37 cellular contexts compared by ENCODE assay signal in genomic region chr22:45231293-45231692, GRCh38. TPM values are rescaled to one million over a fixed set of nuclear protein-coding genes. Genes with fewer than 3 reads are reported as not detected.
DNase-seq lines count a peak whose midpoint lies in the region; ATAC-seq, FAIRE-seq and TF ChIP-seq lines count a peak whose summit lies in the region.
"Had no signal": no experiment of that assay in that cellular context is flagged by ENCODE, and none has a peak within 500 bp of the region (broad histone marks: within the 10 kb centered on the region; RNA-seq: fewer than 3 reads in every experiment).

No MANE protein-coding gene starts in this region.

- POLR2A ChIA-PET in MCF 10A (lab: Yijun Ruan, JAX) = interaction anchor here (0.6 to 2.9 kb wide), 6 partner anchors 8 to 211 kb away, joined by 3 to 9 read pairs (median 4); partner anchors contain the start of gene NUP50

- peak overlapping the region; percentile 68 for H3K27ac Mint-ChIP-seq in MCF 10A (ENCODE audit: low read depth, unreplicated experiment)
- H3K27ac Mint-ChIP-seq: activated naive CD8-positive, alpha-beta T cell treated with anti-CD3 and anti-CD28 coated beads, Interleukin-2, amount 10 ng/mL, durations not matched to agents 7 days and 5 days had no signal

- TF ChIP-seq CTCF in MCF 10A (IDR thresholded peaks at IDR 0.05; ENCODE audit: unreplicated experiment) = no peak
- TF ChIP-seq CTCF in breast epithelium (IDR thresholded peaks at IDR 0.05) = no peak
- no peak for TF ChIP-seq CTCF in bronchial epithelial cell (IDR thresholded peaks at IDR 0.05; ENCODE audit: insufficient read depth, low read length, severe bottlenecking)
- TF ChIP-seq CTCF in neutrophil (IDR thresholded peaks at IDR 0.05) = no peak

- no peaks in the 10 kb centered on the region for H3K9me3 Mint-ChIP-seq in MCF 10A (ENCODE audit: unreplicated experiment)
- H3K9me3 Mint-ChIP-seq: activated naive CD8-positive, alpha-beta T cell treated with anti-CD3 and anti-CD28 coated beads, Interleukin-2, amount 10 ng/mL, durations not matched to agents 7 days and 5 days; activated T-cell treated with anti-CD3 and anti-CD28 coated beads, Interleukin-2, amount 50 U/mL, for 4 hours; naive B cell had no signal

- BruUV-seq in MCF 10A (replicated peaks; lab: Mats Ljungman, UMichigan) = no TSS peak

- H3K4me3 Mint-ChIP-seq in MCF 10A (ENCODE audit: unreplicated experiment) = no peak overlapping the region
- H3K4me3 Mint-ChIP-seq: activated naive CD8-positive, alpha-beta T cell treated with anti-CD3 and anti-CD28 coated beads, Interleukin-2, amount 10 ng/mL, durations not matched to agents 7 days and 5 days; activated T-cell treated with anti-CD3 and anti-CD28 coated beads, Interleukin-2, amount 50 U/mL, for 4 hours had no signal

- H3K27me3 Mint-ChIP-seq in MCF 10A (ENCODE audit: insufficient read depth, unreplicated experiment) = no peaks in the 10 kb centered on the region
- H3K27me3 Mint-ChIP-seq: activated naive CD8-positive, alpha-beta T cell treated with anti-CD3 and anti-CD28 coated beads, Interleukin-2, amount 10 ng/mL, durations not matched to agents 7 days and 5 days; naive B cell had no signal

- no peak for ATAC-seq in HG03354 (IDR thresholded peaks at IDR 0.05; ENCODE audit: poor library complexity, severe bottlenecking, unreplicated experiment)
- ATAC-seq: activated T-cell treated with anti-CD3 and anti-CD28 coated beads, Interleukin-2, amount 50 U/mL, for 4 hours; heart right ventricle; psoas muscle; sciatic nerve had no signal

- CTCF ChIA-PET in MCF 10A (lab: Yijun Ruan, JAX) = no interaction called here

- no peaks in the 10 kb centered on the region for H3K36me3 ChIP-seq in breast epithelium
- H3K36me3 ChIP-seq in bronchial epithelial cell (ENCODE audit: control insufficient read depth, insufficient read depth, low read length) = peaks cover 13% of the 10 kb centered on the region
- no peaks in the 10 kb centered on the region for H3K36me3 ChIP-seq in neutrophil

- H3K4me1 Mint-ChIP-seq in MCF 10A (ENCODE audit: insufficient read depth, unreplicated experiment) = peaks cover 23% of the 10 kb centered on the region

- no peaks in the 10 kb centered on the region for H3K36me3 Mint-ChIP-seq in MCF 10A (ENCODE audit: insufficient read depth, unreplicated experiment)
- H3K36me3 Mint-ChIP-seq: activated naive CD8-positive, alpha-beta T cell treated with anti-CD3 and anti-CD28 coated beads, Interleukin-2, amount 10 ng/mL, durations not matched to agents 7 days and 5 days; naive B cell had no signal

- H3K9me3 ChIP-seq in breast epithelium (no peaks in the 10 kb centered on the region), neutrophil (no peaks in the 10 kb centered on the region)
- H3K9me3 ChIP-seq: esophagus muscularis mucosa, heart right ventricle, psoas muscle, SK-N-SH had no signal

- intact Hi-C loops in MCF 10A (cut with micrococcal nuclease) = no loop called here
- intact Hi-C loops in breast epithelium (cut with DNase I; ENCODE audit: low total_unique reads) = loop anchor here (10.0 kb wide), 1 partner anchor 66 kb away; the partner anchor contains the start of gene NUP50

- H3K27me3 ChIP-seq in breast epithelium = no peaks in the 10 kb centered on the region
- no peaks in the 10 kb centered on the region for H3K27me3 ChIP-seq in bronchial epithelial cell (ENCODE audit: control insufficient read depth, insufficient read depth, low read length)
- no peaks in the 10 kb centered on the region for H3K27me3 ChIP-seq in neutrophil
- H3K27me3 ChIP-seq: esophagus muscularis mucosa, heart right ventricle had no signal

- no peak for TF ChIP-seq POLR2A in breast epithelium (IDR thresholded peaks at IDR 0.05)

- no peak for FAIRE-seq in bronchial epithelial cell (lab: Jason Lieb, UNC)
- FAIRE-seq: A204.1, H54, kidney had no signal

- H3K27ac ChIP-seq in breast epithelium (peak overlapping the region in 1 of 2 donors; percentile 45), neutrophil (peak overlapping the region; percentile 83)
- H3K27ac ChIP-seq: esophagus muscularis mucosa, KMS-11, psoas muscle had no signal

- DNase-seq in MCF 10A (ENCODE audit: unreplicated experiment) (peak; percentile 54), breast epithelium (ENCODE audit: low spot score in 2 of 2) (no peak), bronchial epithelial cell (ENCODE audit: low read depth) (peak; percentile 90), nucleus accumbens (lab: John Stamatoyannopoulos, UW) (no peak), SK-N-DZ (ENCODE audit: low spot score) (no peak), glomerular visceral epithelial cell (ENCODE audit: extremely low spot score) (no peak)
- DNase-seq: activated CD4-positive, alpha-beta T cell treated with anti-CD3 and anti-CD28 coated beads, Interleukin-2, amount 50 U/mL, for 1 hour; activated CD4-positive, CD25-positive, alpha-beta regulatory T cell; activated gamma-delta T cell treated with Interleukin-2 at 50 U/mL for 16 hours; activated naive CD8-positive, alpha-beta T cell treated with anti-CD3 and anti-CD28 coated beads, Interleukin-2, amount 10 ng/mL, durations not matched to agents 7 days and 5 days; activated T-cell treated with anti-CD3 and anti-CD28 coated beads, Interleukin-2, amount 50 U/mL, for 4 hours; AML-193; aorta; caudate nucleus; cortex of kidney; foreskin melanocyte; heart right ventricle; kidney; midbrain; MM.1S; naive B cell; NCI-H1436 treated with DMSO at 0.1 percent for 48 hours; NCI-H2107; NCI-H446 treated with DMSO at 0.1 percent for 48 hours; OCI-M1; SK-N-SH; stimulated activated CD4-positive, alpha-beta T cell treated with anti-CD3 and anti-CD28 coated beads, Interleukin-4, amount 100 ng/mL, for 4 hours had no signal

- H3K4me3 ChIP-seq in breast epithelium (no peak overlapping the region), bronchial epithelial cell (ENCODE audit: low read depth, low read length) (no peak overlapping the region), neutrophil (ENCODE audit: low read depth in 1 of 2, low read length in 1 of 2) (no peak overlapping the region)
- H3K4me3 ChIP-seq: esophagus muscularis mucosa, heart right ventricle, psoas muscle had no signal

- peaks cover 0 to 3% of the 10 kb centered on the region in 2 donors for H3K4me1 ChIP-seq in breast epithelium
- peaks cover 81 to 85% of the 10 kb centered on the region in 2 experiments for H3K4me1 ChIP-seq in neutrophil (ENCODE audit: control insufficient read depth in 1 of 2, insufficient read depth in 1 of 2, low read depth in 1 of 2, low read length in 1 of 2)
- H3K4me1 ChIP-seq: psoas muscle had no signal

RNA-seq across cellular contexts. Expression of gene KIAA0930, which starts 9.4 kb away (rescaled TPM):
- total RNA-seq in MCF 10A (2022) = 61.9 and 63.4 TPM in 2 replicates
- total RNA-seq in breast epithelium = 10 to 100 TPM; 29.4 to 45.3 (median 35.1) TPM
- total RNA-seq in bronchial epithelial cell = 72.1 and 78.5 TPM in 2 replicates
- 34.4 and 35.8 TPM in 2 replicates for polyA plus RNA-seq in SK-N-DZ (2014; cell fraction: cytosol; rRNA removed)
- 30.4 and 46.5 TPM in 2 replicates for polyA plus RNA-seq in SK-N-DZ (2014; cell fraction: nucleus; rRNA removed)

RNA-seq across cellular contexts. Expression of gene UPK3A, which starts 53.5 kb away (rescaled TPM):
- not detected in 2 replicates for total RNA-seq in MCF 10A (2022)
- not detected for total RNA-seq in breast epithelium
- not detected in 2 replicates for total RNA-seq in bronchial epithelial cell
- not detected in 2 replicates for polyA plus RNA-seq in SK-N-DZ (2014; cell fraction: cytosol; rRNA removed)
- not detected in 2 replicates for polyA plus RNA-seq in SK-N-DZ (2014; cell fraction: nucleus; rRNA removed)
- total RNA-seq: activated naive CD8-positive, alpha-beta T cell treated with anti-CD3 and anti-CD28 coated beads, Interleukin-2, amount 10 ng/mL, durations not matched to agents 7 days and 5 days; activated T-cell treated with anti-CD3 and anti-CD28 coated beads, Interleukin-2, amount 50 U/mL, for 4 hours; aorta; esophagus muscularis mucosa; heart right ventricle; kidney; sciatic nerve; subcutaneous adipose tissue; T-helper 1 cell treated with Interleukin-12 subunit alpha and Interleukin-12 subunit beta and Interleukin-4 antibody, amounts not matched to agents 30 ng/mL and 1 ng/mL, for 36 hours had no signal
- polyA plus RNA-seq: aorta, SK-N-SH had no signal

Comparison
In these comparisons a context has a peak if more than half of its experiments do, and no peak if none do; other contexts are left out.
1. DNase-seq: peak in MCF 10A (single experiment) and bronchial epithelial cell (single experiment); none in breast epithelium (0 of 2), nucleus accumbens (0 of 56), SK-N-DZ (single experiment) and glomerular visceral epithelial cell (single experiment).